1 cellular context compared by ENCODE assay signal in genomic region chr16:68512183-68512582, GRCh38.
TF ChIP-seq lines count a peak whose summit lies in the region.

No MANE protein-coding gene starts in this region.

TF ChIP-seq in K562, 482 proteins besides CTCF, POLR2A, EP300 and RAD21 (continued from another document and continues in another):
- TF ChIP-seq ZNF280B (CRISPR knock-in tag; IDR thresholded peaks at IDR 0.05) (no peak), ZBTB49 (CRISPR knock-in tag; IDR thresholded peaks at IDR 0.05; ENCODE audit: borderline replicate concordance) (no peak), GTF2A2 (tag; IDR thresholded peaks at IDR 0.05) (no peak), NCOA4 (IDR thresholded peaks at IDR 0.05; ENCODE audit: partially characterized antibody) (no peak), PBX2 (CRISPR knock-in tag; IDR thresholded peaks at IDR 0.05; ENCODE audit: low read depth) (no peak), PBX2 (tag; conservative IDR thresholded peaks at IDR 0.05; ENCODE audit: low read depth) (no peak), FOXA1 (IDR thresholded peaks at IDR 0.05; ENCODE audit: borderline replicate concordance) (no peak), ZNF511 (CRISPR knock-in tag; IDR thresholded peaks at IDR 0.05) (no peak), CC2D1A (IDR thresholded peaks at IDR 0.05) (no peak), SNAPC5 (CRISPR knock-in tag; IDR thresholded peaks at IDR 0.05) (no peak), TCFL5 (CRISPR knock-in tag; conservative IDR thresholded peaks at IDR 0.05) (no peak), SMARCB1 (IDR thresholded peaks at IDR 0.05; ENCODE audit: insufficient read length, low read depth) (no peak), GABPA (tag; conservative IDR thresholded peaks at IDR 0.05; ENCODE audit: low read depth) (no peak), NFE2L1 (tag; IDR thresholded peaks at IDR 0.05; ENCODE audit: borderline replicate concordance, low read depth) (no peak), RBM15 (IDR thresholded peaks at IDR 0.05; ENCODE audit: insufficient read depth, low read length) (no peak), XRCC5 (IDR thresholded peaks at IDR 0.05; ENCODE audit: low read depth, low read length) (no peak), SMARCA5 (IDR thresholded peaks at IDR 0.05) (no peak), USF2 (CRISPR knock-in tag; IDR thresholded peaks at IDR 0.05) (peak; percentile 44), ZNF766 (CRISPR knock-in tag; conservative IDR thresholded peaks at IDR 0.05) (no peak), ELF4 (CRISPR knock-in tag; IDR thresholded peaks at IDR 0.05) (no peak), HMG20B (CRISPR knock-in tag; IDR thresholded peaks at IDR 0.05) (no peak), MEF2D (tag; conservative IDR thresholded peaks at IDR 0.05; ENCODE audit: low read depth) (no peak), AFF4 (CRISPR knock-in tag; IDR thresholded peaks at IDR 0.05) (no peak), ETS1 (conservative IDR thresholded peaks at IDR 0.05; ENCODE audit: control insufficient read depth, low read depth, low read length) (no peak), CUX1 (CRISPR knock-in tag; IDR thresholded peaks at IDR 0.05) (no peak), HSF4 (CRISPR knock-in tag; IDR thresholded peaks at IDR 0.05; ENCODE audit: borderline replicate concordance) (no peak), RBBP5 (IDR thresholded peaks at IDR 0.05; ENCODE audit: borderline replicate concordance, insufficient read depth, low read length, poor library complexity, severe bottlenecking) (no peak), FOSL1 (tag; conservative IDR thresholded peaks at IDR 0.05) (no peak), USF1 (CRISPR knock-in tag; IDR thresholded peaks at IDR 0.05) (0 out of 2 replicates have a peak, but pooled peaks have one; percentile 8), XRCC4 (IDR thresholded peaks at IDR 0.05; ENCODE audit: extremely low read depth, insufficient read depth, insufficient read length) (no peak), ZNF212 (CRISPR knock-in tag; IDR thresholded peaks at IDR 0.05) (no peak), SPI1 (IDR thresholded peaks at IDR 0.05; ENCODE audit: borderline replicate concordance, low read depth, low read length) (0 out of 2 replicates have a peak, but pooled peaks have one; percentile 8), HMGN3 (IDR thresholded peaks at IDR 0.05; ENCODE audit: borderline replicate concordance, extremely low read depth, insufficient read length, low read depth, low read length) (no peak), ZNF408 (CRISPR knock-in tag; IDR thresholded peaks at IDR 0.05; ENCODE audit: low read depth) (no peak), ELF1 (tag; IDR thresholded peaks at IDR 0.05) (no peak), RAD51 (IDR thresholded peaks at IDR 0.05; ENCODE audit: borderline replicate concordance, low read depth) (peak; percentile 66), FOXJ2 (tag; IDR thresholded peaks at IDR 0.05) (no peak), ARHGAP35 (IDR thresholded peaks at IDR 0.05; ENCODE audit: partially characterized antibody) (no peak), NFIC (IDR thresholded peaks at IDR 0.05) (no peak), ZFP91 (CRISPR knock-in tag; IDR thresholded peaks at IDR 0.05) (no peak), TRIM28 (IDR thresholded peaks at IDR 0.05) (no peak), EHMT2 (IDR thresholded peaks at IDR 0.05) (no peak)
